1 cellular context compared by ENCODE assay signal in genomic region chr3:184332370-184333090, GRCh38.
A peak's percentile ranks its signal among the peaks of the same experiment; 100 is the strongest.
TF ChIP-seq lines count a peak whose summit lies in the region.

No MANE protein-coding gene starts in this region.

TF ChIP-seq in HepG2, 621 proteins besides CTCF, POLR2A, EP300 and RAD21:
- no peak for TF ChIP-seq ZNF749 (CRISPR knock-in tag; IDR thresholded peaks at IDR 0.05; ENCODE audit: borderline replicate concordance)
- TF ChIP-seq POLR2AphosphoS5 (IDR thresholded peaks at IDR 0.05; ENCODE audit: low read depth, low read length): peak; percentile 47; the same call in 1 of the 2 replicates
- TF ChIP-seq XRCC5 (optimal IDR thresholded peaks at IDR 0.05; ENCODE audit: low read length): no peak
- no peak for TF ChIP-seq ZNF615 (CRISPR knock-in tag; IDR thresholded peaks at IDR 0.05; ENCODE audit: borderline replicate concordance)
- TF ChIP-seq ZNF530 (CRISPR knock-in tag; IDR thresholded peaks at IDR 0.05; ENCODE audit: low read depth): no peak
- TF ChIP-seq POLR2G (IDR thresholded peaks at IDR 0.05; ENCODE audit: low read depth, low read length): peak; percentile 41; the same call in 1 of the 2 replicates
TF ChIP-seq in HepG2: peak in this region for 2.
